8 cellular contexts compared by ENCODE assay signal in genomic region chr16:83967838-83968482, GRCh38. TPM values are rescaled to one million over a fixed set of nuclear protein-coding genes. Genes with fewer than 3 reads are reported as not detected.
DNase-seq lines count a peak whose midpoint lies in the region; TF ChIP-seq lines count a peak whose summit lies in the region.

Gene NECAB2, plus strand, starts transcription at chr16:83968244. Its CDS starts 405 bp downstream, at chr16:83968649.

- H3K4me3 ChIP-seq in testis = peak within 1 kb of the TSS in 1 of 2 donors; percentile 31
- H3K4me3 ChIP-seq in effector memory CD4-positive, alpha-beta T cell (ENCODE audit: insufficient read depth, low read depth, low read length, poor library complexity, severe bottlenecking) = no peak within 1 kb of the TSS

- no peaks in the 10 kb centered on the region for H3K27me3 ChIP-seq in testis
- peaks cover 21% of the 10 kb centered on the region for H3K27me3 ChIP-seq in effector memory CD4-positive, alpha-beta T cell (replicated peaks; ENCODE audit: control insufficient read depth, insufficient read depth, low read length, poor library complexity, severe bottlenecking)

- DNase-seq in activated T-cell treated with anti-CD3 and anti-CD28 coated beads for 48 hours (ENCODE audit: low read depth) (peak; percentile 35), activated T-cell treated with anti-CD3 and anti-CD28 coated beads for 4 hours (no peak), NCI-H69 (lab: John Stamatoyannopoulos, UW) (peak; percentile 66), chondrocyte (ENCODE audit: low spot score) (no peak), left kidney (ENCODE audit: low read depth, low spot score) (peak; percentile 79), testis (peak; percentile 46), H4 (ENCODE audit: low spot score) (no peak)
- DNase-seq in effector memory CD4-positive, alpha-beta T cell = no peak

- no peaks in the 10 kb centered on the region for H3K36me3 ChIP-seq in testis (ENCODE audit: low read depth, missing control alignments)
- H3K36me3 ChIP-seq in effector memory CD4-positive, alpha-beta T cell (ENCODE audit: control insufficient read depth, insufficient read depth, low read length) = no peaks in the 10 kb centered on the region

- peaks cover 2% of the 10 kb centered on the region for H3K27me3 Mint-ChIP-seq in chondrocyte (ENCODE audit: low read depth)

- no peak within 1 kb of the TSS for H3K27ac ChIP-seq in testis
- no peak within 1 kb of the TSS for H3K27ac ChIP-seq in effector memory CD4-positive, alpha-beta T cell (ENCODE audit: insufficient read depth, low read length, poor library complexity, severe bottlenecking)

- H3K4me3 Mint-ChIP-seq in chondrocyte (ENCODE audit: unreplicated experiment) = peak within 1 kb of the TSS; percentile 60

- WGBS in testis, 2 donors = 6 to 8% methylated on average over 34 to 35 of the region's 56 CpGs

- no peaks in the 10 kb centered on the region for H3K4me1 ChIP-seq in testis
- H3K4me1 ChIP-seq in effector memory CD4-positive, alpha-beta T cell (ENCODE audit: control insufficient read depth, insufficient read depth, low read length, poor library complexity, severe bottlenecking) = no peaks in the 10 kb centered on the region

- no peaks in the 10 kb centered on the region for H3K9me3 ChIP-seq in testis
- H3K9me3 ChIP-seq in effector memory CD4-positive, alpha-beta T cell (ENCODE audit: control insufficient read depth, low read length) = no peaks in the 10 kb centered on the region

- no peak for TF ChIP-seq POLR2A in testis (IDR thresholded peaks at IDR 0.05)

- no peaks in the 10 kb centered on the region for H3K36me3 Mint-ChIP-seq in chondrocyte (ENCODE audit: low read depth)

- intact Hi-C loops in testis (cut with DNase I; ENCODE audit: low total_unique reads) = loop anchor here (5.0 to 10.0 kb wide), 2 partner anchors 94 to 217 kb away; partner anchors contain the start of gene TAF1C

- no peak within 1 kb of the TSS for H3K27ac Mint-ChIP-seq in chondrocyte (ENCODE audit: unreplicated experiment)

- peak; percentile 88 for TF ChIP-seq CTCF in chondrocyte (IDR thresholded peaks at IDR 0.05)
- peak in 2 of 3 experiments; percentile 54 to 71 for TF ChIP-seq CTCF in testis (IDR thresholded peaks at IDR 0.05)

- peaks cover 3% of the 10 kb centered on the region for H3K4me1 Mint-ChIP-seq in chondrocyte (ENCODE audit: low read depth)

- no peaks in the 10 kb centered on the region for H3K9me3 Mint-ChIP-seq in chondrocyte (ENCODE audit: low read depth)

RNA-seq across cellular contexts. Expression of gene NECAB2, which starts in this region (rescaled TPM):
- total RNA-seq in chondrocyte (0.40 to 0.72 TPM (median 0.58 TPM) in 3 replicates), testis (10 to 100 TPM in 1 of 2 donors, 1 to 10 TPM in 1; 9.5 to 13.9 TPM)
- 12.9 TPM for polyA plus RNA-seq in testis (ENCODE audit: insufficient read depth, low read depth, low replicate concordance)
- 0.37 and 0.52 TPM in 2 replicates for total RNA-seq in H4 (2014; rRNA removed; shearing (Covaris generic))

Comparison
In these comparisons a context has a peak if more than half of its experiments do, and no peak if none do; other contexts are left out.
1. DNase-seq: peak in activated T-cell treated with anti-CD3 and anti-CD28 coated beads for 48 hours (single experiment), NCI-H69 (single experiment), left kidney (single experiment) and testis (single experiment); none in activated T-cell treated with anti-CD3 and anti-CD28 coated beads for 4 hours (single experiment), chondrocyte (single experiment), effector memory CD4-positive, alpha-beta T cell (0 of 3) and H4 (single experiment).